In the genomic region with DNA sequence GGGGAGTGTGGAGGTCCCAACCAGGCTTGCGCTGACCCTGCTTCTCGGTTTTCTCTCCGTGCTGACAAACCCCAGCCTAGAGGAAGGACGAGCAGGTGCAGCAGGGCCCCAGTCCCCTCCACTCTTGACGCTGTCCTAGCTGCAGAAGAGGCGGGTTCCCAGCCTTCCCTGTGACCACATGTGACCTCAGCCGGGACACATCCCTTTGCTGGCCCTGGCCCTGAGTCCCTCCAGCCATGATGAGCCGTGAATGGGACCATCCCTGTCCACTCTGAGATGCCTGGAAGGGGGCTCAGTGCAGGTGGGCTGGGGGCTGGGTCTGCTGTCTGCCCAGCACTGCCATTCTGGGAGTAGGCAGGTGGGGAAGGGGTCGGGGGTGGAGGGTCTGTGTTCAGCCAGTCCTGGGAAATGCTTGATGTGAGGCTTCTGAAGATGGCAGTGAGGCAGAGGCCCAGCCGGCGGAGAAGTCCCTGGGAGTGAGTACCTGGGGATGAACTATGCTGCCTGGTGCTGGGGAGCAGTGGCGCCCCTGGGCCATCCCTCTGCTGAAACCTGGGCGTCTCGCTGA, we compare ENCODE assay signal across 10 cellular contexts. TPM values are rescaled to one million over a fixed set of nuclear protein-coding genes. Genes with fewer than 3 reads are reported as not detected.
DNase-seq lines count a peak whose midpoint lies in the region; ATAC-seq and TF ChIP-seq lines count a peak whose summit lies in the region.
"Had no signal": no experiment of that assay in that cellular context is flagged by ENCODE, and none has a peak within 500 bp of the region (broad histone marks: within the 10 kb centered on the region; RNA-seq: fewer than 3 reads in every experiment).

No MANE protein-coding gene starts in this region.

- no peak overlapping the region for H3K27ac Mint-ChIP-seq in stimulated activated naive CD8-positive, alpha-beta T cell treated with anti-CD3 and anti-CD28 coated beads, Interleukin-15, amount 100 ng/mL, for 72 hours
- H3K27ac Mint-ChIP-seq: activated CD8-positive, alpha-beta T cell treated with anti-CD3 and anti-CD28 coated beads for 36 hours had no signal

- H3K36me3 ChIP-seq in left lung, result no peaks in the 10 kb centered on the region
- H3K36me3 ChIP-seq: neutrophil had no signal

- H3K27me3 Mint-ChIP-seq in stimulated activated naive CD8-positive, alpha-beta T cell treated with anti-CD3 and anti-CD28 coated beads, Interleukin-15, amount 100 ng/mL, for 72 hours, result peaks cover 79% of the 10 kb centered on the region

- intact Hi-C loops in left lung (cut with DNase I), result no loop called here

- H3K27me3 ChIP-seq in left lung, result peaks cover 6 to 86% of the 10 kb centered on the region in 2 donors

- peak overlapping the region; percentile 22 for H3K27ac ChIP-seq in angular gyrus (ENCODE audit: low read depth, low read length)
- peak overlapping the region; percentile 86 to 96 for H3K27ac ChIP-seq in left lung
- H3K27ac ChIP-seq: neutrophil had no signal

- H3K4me3 Mint-ChIP-seq in stimulated activated naive CD8-positive, alpha-beta T cell treated with anti-CD3 and anti-CD28 coated beads, Interleukin-15, amount 100 ng/mL, for 72 hours, result peak overlapping the region; percentile 71 to 78

- H3K4me3 ChIP-seq in left lung, result peak overlapping the region in 1 of 2 donors; percentile 61

- peak in 1 of 2 donors; percentile 32 for DNase-seq in stimulated activated naive CD8-positive, alpha-beta T cell treated with anti-CD3 and anti-CD28 coated beads, Interleukin-15, amount 100 ng/mL, for 72 hours
- no peak for DNase-seq in stimulated activated naive CD8-positive, alpha-beta T cell treated with anti-CD3 and anti-CD28 coated beads, Interleukin-15, Interleukin-2, amounts not matched to agents 100 U/mL and 50 U/mL, for 24 hours
- DNase-seq in left lung, result peak in 1 of 2 donors; percentile 72
- DNase-seq in cerebellar nuclear complex (lab: John Stamatoyannopoulos, UW), result no peak
- DNase-seq in middle frontal gyrus (ENCODE audit: extremely low spot score, low spot score), result no peak
- no peak for DNase-seq in activated effector memory CD4-positive, alpha-beta T cell treated with anti-CD3 and anti-CD28 coated beads, Interleukin-2, amount 50 U/mL, for 16 hours

- no peaks in the 10 kb centered on the region for H3K9me3 ChIP-seq in left lung
- H3K9me3 ChIP-seq: neutrophil had no signal

- no peaks in the 10 kb centered on the region for H3K9me3 Mint-ChIP-seq in stimulated activated naive CD8-positive, alpha-beta T cell treated with anti-CD3 and anti-CD28 coated beads, Interleukin-15, amount 100 ng/mL, for 72 hours
- H3K9me3 Mint-ChIP-seq: activated CD8-positive, alpha-beta T cell treated with anti-CD3 and anti-CD28 coated beads for 36 hours had no signal

- H3K4me1 ChIP-seq in left lung, result peaks cover 45 to 82% of the 10 kb centered on the region in 2 donors

- no peak for TF ChIP-seq CTCF in left lung (IDR thresholded peaks at IDR 0.05)

- H3K4me1 Mint-ChIP-seq in stimulated activated naive CD8-positive, alpha-beta T cell treated with anti-CD3 and anti-CD28 coated beads, Interleukin-15, amount 100 ng/mL, for 72 hours, result peaks cover 58% of the 10 kb centered on the region

- no peak for ATAC-seq in stimulated activated naive CD8-positive, alpha-beta T cell treated with anti-CD3 and anti-CD28 coated beads, Interleukin-15, amount 100 ng/mL, for 72 hours
- no peak for ATAC-seq in stimulated activated naive CD8-positive, alpha-beta T cell treated with anti-CD3 and anti-CD28 coated beads, Interleukin-15, Interleukin-2, amounts not matched to agents 100 U/mL and 50 U/mL, for 24 hours
- ATAC-seq in left lung (no peak), GM18520 (IDR thresholded peaks at IDR 0.05; ENCODE audit: unreplicated experiment) (no peak)

RNA-seq across cellular contexts. Expression of gene TUBB3, which starts 1.9 kb away (rescaled TPM):
- 10 to 100 TPM; 17.4 to 54.2 TPM for total RNA-seq in left lung

RNA-seq across cellular contexts. Expression of gene MC1R, which starts 2.6 kb away (rescaled TPM):
- total RNA-seq in left lung, result 1 to 10 TPM; 3.5 to 3.9 TPM

RNA-seq across cellular contexts. Expression of gene DEF8, which starts 27.3 kb away (rescaled TPM):
- 10 to 100 TPM; 57.1 to 70.4 TPM for total RNA-seq in left lung

RNA-seq across cellular contexts. Expression of gene TCF25, which starts 47.8 kb away (rescaled TPM):
- total RNA-seq in left lung, result 100 to 1,000 TPM; 148 to 165 TPM
